Comparison of ENCODE assay signal across 7 cellular contexts in genomic region chr9:127283917-127284316, GRCh38. TPM values are rescaled to one million over a fixed set of nuclear protein-coding genes. Genes with fewer than 3 reads are reported as not detected.
DNase-seq lines count a peak whose midpoint lies in the region; ATAC-seq and TF ChIP-seq lines count a peak whose summit lies in the region.

No MANE protein-coding gene starts in this region.

- TF ChIP-seq CTCF in GM10248 (IDR thresholded peaks at IDR 0.05; ENCODE audit: control extremely low read depth, extremely low read depth, low read depth, missing control alignments) = peak; percentile 49
- TF ChIP-seq CTCF in colonic mucosa (IDR thresholded peaks at IDR 0.05) = no peak
- TF ChIP-seq CTCF in osteoblast (IDR thresholded peaks at IDR 0.05; ENCODE audit: extremely low read depth, low read depth, low read length) = peak; percentile 62
- TF ChIP-seq CTCF in natural killer cell (IDR thresholded peaks at IDR 0.05) = no peak

- no peaks in the 10 kb centered on the region for H3K79me2 ChIP-seq in osteoblast (ENCODE audit: insufficient read depth, low read length)

- no peak overlapping the region for H3K9ac ChIP-seq in colonic mucosa (ENCODE audit: low read depth in 2 of 2, low read length in 2 of 2)

- no peaks in the 10 kb centered on the region for H4K20me1 ChIP-seq in osteoblast (ENCODE audit: insufficient read depth, low read length)

- no peaks in the 10 kb centered on the region for H3K9me3 ChIP-seq in colonic mucosa
- H3K9me3 ChIP-seq in osteoblast (ENCODE audit: low read depth, low read length) = no peaks in the 10 kb centered on the region

- no peak for ATAC-seq in natural killer cell
- ATAC-seq in GM21717 (IDR thresholded peaks at IDR 0.05; ENCODE audit: unreplicated experiment) = no peak

- H3K9me3 Mint-ChIP-seq in natural killer cell = no peaks in the 10 kb centered on the region

- no peak overlapping the region for H3K4me3 ChIP-seq in colonic mucosa
- H3K4me3 ChIP-seq in osteoblast (ENCODE audit: insufficient read depth, low read length) = no peak overlapping the region

- H3K27me3 ChIP-seq in colonic mucosa = no peaks in the 10 kb centered on the region
- H3K27me3 ChIP-seq in osteoblast (ENCODE audit: insufficient read depth, low read length) = peaks cover 11% of the 10 kb centered on the region

- intact Hi-C loops in colonic mucosa (cut with DNase I) (loop anchor here (10.0 kb wide), 1 partner anchor 111 kb away; the partner anchor contains the start of gene SLC2A8), natural killer cell (cut with micrococcal nuclease) (loop anchor here (10.0 kb wide), 1 partner anchor 141 kb away; the partner anchor contains the start of gene ZNF79)

- no peak overlapping the region for H3K4me2 ChIP-seq in osteoblast (ENCODE audit: insufficient read depth, low read length)

- H3K36me3 ChIP-seq in colonic mucosa = no peaks in the 10 kb centered on the region
- no peaks in the 10 kb centered on the region for H3K36me3 ChIP-seq in osteoblast (ENCODE audit: insufficient read depth, low read length)

- H3K27ac Mint-ChIP-seq in natural killer cell = no peak overlapping the region

- CTCF ChIA-PET in GM10248 (lab: Yijun Ruan, JAX) = interaction anchor here (0.7 kb wide), 2 partner anchors 16 to 18 kb away, joined by 3 read pairs; no protein-coding TSS in a partner anchor

- POLR2A ChIA-PET in GM10248 (lab: Yijun Ruan, JAX) = no interaction called here

- H3K36me3 Mint-ChIP-seq in natural killer cell = no peaks in the 10 kb centered on the region

- peaks cover 27 to 37% of the 10 kb centered on the region in 2 donors for H3K27me3 Mint-ChIP-seq in natural killer cell (ENCODE audit: low read depth in 2 of 2)

- no peaks in the 10 kb centered on the region for H3K4me1 ChIP-seq in colonic mucosa
- no peaks in the 10 kb centered on the region for H3K4me1 ChIP-seq in osteoblast (ENCODE audit: insufficient read depth, low read length)

- H3K4me3 Mint-ChIP-seq in natural killer cell = no peak overlapping the region

- no peak for DNase-seq in GM10248 (ENCODE audit: extremely low spot score)
- DNase-seq in NCI-H82 treated with DMSO at 0.1 percent for 48 hours (lab: John Stamatoyannopoulos, UW; ENCODE audit: unreplicated experiment) = peak; percentile 14
- peak; percentile 21 for DNase-seq in colonic mucosa
- DNase-seq in osteoblast (ENCODE audit: insufficient read length, low spot score, missing footprints) = no peak
- no peak for DNase-seq in natural killer cell
- no peak for DNase-seq in cerebellar nuclear complex (lab: John Stamatoyannopoulos, UW)

- no peaks in the 10 kb centered on the region for H3K4me1 Mint-ChIP-seq in natural killer cell

- H3K27ac ChIP-seq in colonic mucosa (no peak overlapping the region), osteoblast (ENCODE audit: low read depth, low read length) (no peak overlapping the region)

- no peak overlapping the region for H2AFZ ChIP-seq in osteoblast (ENCODE audit: low read length)

RNA-seq across cellular contexts. Expression of gene GARNL3, which starts 19.3 kb away (rescaled TPM):
- 1 to 10 TPM; 4.1 to 5.1 TPM for total RNA-seq in colonic mucosa
- 2.4 and 5.8 TPM in 2 replicates for total RNA-seq in osteoblast
- 1 to 10 TPM; 3.8 to 6.0 (median 6.0) TPM for total RNA-seq in natural killer cell

Comparison
In these comparisons a context has a peak if more than half of its experiments do, and no peak if none do; other contexts are left out.
1. DNase-seq: peak in NCI-H82 treated with DMSO at 0.1 percent for 48 hours (single experiment) and colonic mucosa (single experiment); none in GM10248 (single experiment), osteoblast (single experiment), natural killer cell (single experiment) and cerebellar nuclear complex (0 of 2).
2. CTCF ChIP-seq: peak in GM10248 (single experiment) and osteoblast (single experiment); none in colonic mucosa (single experiment) and natural killer cell (single experiment).